Comparison of ENCODE assay signal across 21 cellular contexts in the genomic region with DNA sequence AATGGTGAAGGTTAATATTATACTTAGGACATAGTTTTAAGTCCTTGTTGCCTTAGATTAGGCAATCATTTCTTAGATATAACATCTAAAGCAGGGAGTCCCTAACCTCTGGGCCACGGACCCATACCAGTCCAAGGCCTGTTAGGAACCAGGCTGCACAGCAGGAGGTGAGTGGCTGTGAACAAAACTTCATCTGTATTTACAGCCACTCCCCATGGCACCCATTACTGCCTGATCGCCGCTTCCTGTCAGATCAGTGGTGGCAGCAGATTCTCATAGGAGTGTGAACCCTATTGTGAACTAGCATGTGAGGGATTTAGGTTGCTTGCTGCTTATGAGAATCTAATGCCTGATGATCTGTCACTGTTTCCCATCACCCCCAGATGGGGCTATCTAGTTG.
"Had no signal": no experiment of that assay in that cellular context is flagged by ENCODE, and none has a peak within 500 bp of the region (broad histone marks: within the 10 kb centered on the region; RNA-seq: fewer than 3 reads in every experiment).

No MANE protein-coding gene starts in this region.

- ATAC-seq: Panc1 had no signal

- H3K9me3 ChIP-seq: SK-N-SH had no signal

- H3K27ac ChIP-seq: RWPE1 had no signal

- H3K4me2 ChIP-seq: SK-N-SH had no signal

- H3K9ac ChIP-seq: SK-N-SH had no signal

- DNase-seq: IMR-90, Kasumi-1, KG1, MM.1S, NCI-H1092 treated with DMSO at 0.1 percent for 48 hours, NCI-H1436, NCI-H187, NCI-H2029, NCI-H2081 treated with DMSO at 0.1 percent for 48 hours, NCI-H2171, NCI-H226, NCI-H446, NCI-H510A, NCI-H524 treated with DMSO at 0.1 percent for 48 hours, NCI-H69, NCI-H774, SHP77, SK-N-SH, SW 1271 had no signal

- H3K9me2 ChIP-seq: SK-N-SH had no signal
